ENCODE assay signal across 1 cellular context in the genomic region with DNA sequence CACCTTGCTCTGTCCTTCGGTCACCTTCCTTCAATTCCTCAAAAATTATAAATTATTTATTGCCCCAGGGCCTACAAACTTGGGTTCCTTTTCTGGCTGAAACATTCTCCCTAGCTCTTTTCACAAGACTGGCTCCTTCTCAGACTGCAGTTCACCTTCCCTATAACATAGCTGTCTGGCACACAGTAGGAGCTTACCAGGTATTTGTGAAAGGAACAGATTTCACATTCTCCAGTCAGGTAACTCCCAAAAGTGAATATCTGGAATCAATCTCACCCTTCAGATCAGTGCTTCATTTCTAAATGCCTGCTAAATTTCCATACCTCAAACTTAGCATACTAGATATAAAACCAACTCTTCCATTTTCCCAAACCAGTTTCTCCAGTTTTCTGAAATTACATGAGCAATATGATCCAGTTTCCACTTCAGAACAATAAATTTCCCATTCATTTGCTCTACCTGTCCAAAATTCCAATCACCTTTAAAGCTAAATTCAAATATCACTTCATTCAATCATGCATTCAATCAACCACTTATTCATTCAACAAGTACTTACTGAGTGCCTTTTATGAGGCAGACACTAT.
TF ChIP-seq lines count a peak whose summit lies in the region.

No MANE protein-coding gene starts in this region.

TF ChIP-seq in HCT116, 20 proteins besides CTCF, POLR2A, EP300 and RAD21:
- TF ChIP-seq ELF1 (IDR thresholded peaks at IDR 0.05; ENCODE audit: borderline replicate concordance, low read depth) (no peak), TCF7L2 (IDR thresholded peaks at IDR 0.05; ENCODE audit: borderline replicate concordance, extremely low read depth, insufficient read depth, insufficient read length) (no peak), SP1 (IDR thresholded peaks at IDR 0.05; ENCODE audit: low read depth) (no peak), EZH2 (IDR thresholded peaks at IDR 0.05) (no peak), SIN3A (IDR thresholded peaks at IDR 0.05; ENCODE audit: low read depth) (no peak), ZNF274 (IDR thresholded peaks at IDR 0.05; ENCODE audit: low read depth, low read length) (no peak), EGR1 (IDR thresholded peaks at IDR 0.05; ENCODE audit: low read depth) (no peak), JUND (IDR thresholded peaks at IDR 0.05) (no peak), CEBPB (IDR thresholded peaks at IDR 0.05; ENCODE audit: low read depth) (no peak)
- TF ChIP-seq, protein P1, sequence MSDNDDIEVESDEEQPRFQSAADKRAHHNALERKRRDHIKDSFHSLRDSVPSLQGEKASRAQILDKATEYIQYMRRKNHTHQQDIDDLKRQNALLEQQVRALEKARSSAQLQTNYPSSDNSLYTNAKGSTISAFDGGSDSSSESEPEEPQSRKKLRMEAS (IDR thresholded peaks at IDR 0.05), result no peak
- TF ChIP-seq, protein P2, sequence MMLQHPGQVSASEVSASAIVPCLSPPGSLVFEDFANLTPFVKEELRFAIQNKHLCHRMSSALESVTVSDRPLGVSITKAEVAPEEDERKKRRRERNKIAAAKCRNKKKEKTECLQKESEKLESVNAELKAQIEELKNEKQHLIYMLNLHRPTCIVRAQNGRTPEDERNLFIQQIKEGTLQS (IDR thresholded peaks at IDR 0.05), result no peak
- TF ChIP-seq, protein P3, sequence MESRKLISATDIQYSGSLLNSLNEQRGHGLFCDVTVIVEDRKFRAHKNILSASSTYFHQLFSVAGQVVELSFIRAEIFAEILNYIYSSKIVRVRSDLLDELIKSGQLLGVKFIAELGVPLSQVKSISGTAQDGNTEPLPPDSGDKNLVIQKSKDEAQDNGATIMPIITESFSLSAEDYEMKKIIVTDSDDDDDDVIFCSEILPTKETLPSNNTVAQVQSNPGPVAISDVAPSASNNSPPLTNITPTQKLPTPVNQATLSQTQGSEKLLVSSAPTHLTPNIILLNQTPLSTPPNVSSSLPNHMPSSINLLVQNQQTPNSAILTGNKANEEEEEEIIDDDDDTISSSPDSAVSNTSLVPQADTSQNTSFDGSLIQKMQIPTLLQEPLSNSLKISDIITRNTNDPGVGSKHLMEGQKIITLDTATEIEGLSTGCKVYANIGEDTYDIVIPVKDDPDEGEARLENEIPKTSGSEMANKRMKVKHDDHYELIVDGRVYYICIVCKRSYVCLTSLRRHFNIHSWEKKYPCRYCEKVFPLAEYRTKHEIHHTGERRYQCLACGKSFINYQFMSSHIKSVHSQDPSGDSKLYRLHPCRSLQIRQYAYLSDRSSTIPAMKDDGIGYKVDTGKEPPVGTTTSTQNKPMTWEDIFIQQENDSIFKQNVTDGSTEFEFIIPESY (IDR thresholded peaks at IDR 0.05; ENCODE audit: extremely low read depth, insufficient replicate concordance, low read length), result no peak
- TF ChIP-seq, protein P4, sequence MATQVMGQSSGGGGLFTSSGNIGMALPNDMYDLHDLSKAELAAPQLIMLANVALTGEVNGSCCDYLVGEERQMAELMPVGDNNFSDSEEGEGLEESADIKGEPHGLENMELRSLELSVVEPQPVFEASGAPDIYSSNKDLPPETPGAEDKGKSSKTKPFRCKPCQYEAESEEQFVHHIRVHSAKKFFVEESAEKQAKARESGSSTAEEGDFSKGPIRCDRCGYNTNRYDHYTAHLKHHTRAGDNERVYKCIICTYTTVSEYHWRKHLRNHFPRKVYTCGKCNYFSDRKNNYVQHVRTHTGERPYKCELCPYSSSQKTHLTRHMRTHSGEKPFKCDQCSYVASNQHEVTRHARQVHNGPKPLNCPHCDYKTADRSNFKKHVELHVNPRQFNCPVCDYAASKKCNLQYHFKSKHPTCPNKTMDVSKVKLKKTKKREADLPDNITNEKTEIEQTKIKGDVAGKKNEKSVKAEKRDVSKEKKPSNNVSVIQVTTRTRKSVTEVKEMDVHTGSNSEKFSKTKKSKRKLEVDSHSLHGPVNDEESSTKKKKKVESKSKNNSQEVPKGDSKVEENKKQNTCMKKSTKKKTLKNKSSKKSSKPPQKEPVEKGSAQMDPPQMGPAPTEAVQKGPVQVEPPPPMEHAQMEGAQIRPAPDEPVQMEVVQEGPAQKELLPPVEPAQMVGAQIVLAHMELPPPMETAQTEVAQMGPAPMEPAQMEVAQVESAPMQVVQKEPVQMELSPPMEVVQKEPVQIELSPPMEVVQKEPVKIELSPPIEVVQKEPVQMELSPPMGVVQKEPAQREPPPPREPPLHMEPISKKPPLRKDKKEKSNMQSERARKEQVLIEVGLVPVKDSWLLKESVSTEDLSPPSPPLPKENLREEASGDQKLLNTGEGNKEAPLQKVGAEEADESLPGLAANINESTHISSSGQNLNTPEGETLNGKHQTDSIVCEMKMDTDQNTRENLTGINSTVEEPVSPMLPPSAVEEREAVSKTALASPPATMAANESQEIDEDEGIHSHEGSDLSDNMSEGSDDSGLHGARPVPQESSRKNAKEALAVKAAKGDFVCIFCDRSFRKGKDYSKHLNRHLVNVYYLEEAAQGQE (IDR thresholded peaks at IDR 0.05; ENCODE audit: low read depth), result no peak
TF ChIP-seq in HCT116: peak in this region for 0.
